Comparison of ENCODE assay signal across 1 cellular context in the genomic region with DNA sequence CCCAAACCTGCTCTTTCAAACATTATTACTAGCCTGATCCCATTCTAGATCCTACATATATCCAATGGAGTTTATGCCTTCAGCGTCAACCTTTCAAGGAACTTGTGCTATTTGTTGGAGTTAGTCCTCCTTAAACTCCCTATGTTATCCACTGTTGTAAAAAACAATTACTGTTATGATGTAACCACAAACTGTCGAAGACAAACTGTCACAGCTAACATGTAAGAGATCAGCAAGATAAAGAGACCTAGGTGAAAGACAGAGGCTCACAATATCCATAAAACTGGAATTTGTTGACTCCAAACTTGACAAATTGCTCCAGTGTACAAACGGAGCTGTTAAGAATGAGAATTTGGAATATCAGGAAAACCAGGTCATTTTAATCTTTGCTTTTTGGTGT.
TF ChIP-seq lines count a peak whose summit lies in the region.

No MANE protein-coding gene starts in this region.

TF ChIP-seq in K562, 482 proteins besides CTCF, POLR2A, EP300 and RAD21 (continued from another document and continues in another):
- TF ChIP-seq, protein P1, sequence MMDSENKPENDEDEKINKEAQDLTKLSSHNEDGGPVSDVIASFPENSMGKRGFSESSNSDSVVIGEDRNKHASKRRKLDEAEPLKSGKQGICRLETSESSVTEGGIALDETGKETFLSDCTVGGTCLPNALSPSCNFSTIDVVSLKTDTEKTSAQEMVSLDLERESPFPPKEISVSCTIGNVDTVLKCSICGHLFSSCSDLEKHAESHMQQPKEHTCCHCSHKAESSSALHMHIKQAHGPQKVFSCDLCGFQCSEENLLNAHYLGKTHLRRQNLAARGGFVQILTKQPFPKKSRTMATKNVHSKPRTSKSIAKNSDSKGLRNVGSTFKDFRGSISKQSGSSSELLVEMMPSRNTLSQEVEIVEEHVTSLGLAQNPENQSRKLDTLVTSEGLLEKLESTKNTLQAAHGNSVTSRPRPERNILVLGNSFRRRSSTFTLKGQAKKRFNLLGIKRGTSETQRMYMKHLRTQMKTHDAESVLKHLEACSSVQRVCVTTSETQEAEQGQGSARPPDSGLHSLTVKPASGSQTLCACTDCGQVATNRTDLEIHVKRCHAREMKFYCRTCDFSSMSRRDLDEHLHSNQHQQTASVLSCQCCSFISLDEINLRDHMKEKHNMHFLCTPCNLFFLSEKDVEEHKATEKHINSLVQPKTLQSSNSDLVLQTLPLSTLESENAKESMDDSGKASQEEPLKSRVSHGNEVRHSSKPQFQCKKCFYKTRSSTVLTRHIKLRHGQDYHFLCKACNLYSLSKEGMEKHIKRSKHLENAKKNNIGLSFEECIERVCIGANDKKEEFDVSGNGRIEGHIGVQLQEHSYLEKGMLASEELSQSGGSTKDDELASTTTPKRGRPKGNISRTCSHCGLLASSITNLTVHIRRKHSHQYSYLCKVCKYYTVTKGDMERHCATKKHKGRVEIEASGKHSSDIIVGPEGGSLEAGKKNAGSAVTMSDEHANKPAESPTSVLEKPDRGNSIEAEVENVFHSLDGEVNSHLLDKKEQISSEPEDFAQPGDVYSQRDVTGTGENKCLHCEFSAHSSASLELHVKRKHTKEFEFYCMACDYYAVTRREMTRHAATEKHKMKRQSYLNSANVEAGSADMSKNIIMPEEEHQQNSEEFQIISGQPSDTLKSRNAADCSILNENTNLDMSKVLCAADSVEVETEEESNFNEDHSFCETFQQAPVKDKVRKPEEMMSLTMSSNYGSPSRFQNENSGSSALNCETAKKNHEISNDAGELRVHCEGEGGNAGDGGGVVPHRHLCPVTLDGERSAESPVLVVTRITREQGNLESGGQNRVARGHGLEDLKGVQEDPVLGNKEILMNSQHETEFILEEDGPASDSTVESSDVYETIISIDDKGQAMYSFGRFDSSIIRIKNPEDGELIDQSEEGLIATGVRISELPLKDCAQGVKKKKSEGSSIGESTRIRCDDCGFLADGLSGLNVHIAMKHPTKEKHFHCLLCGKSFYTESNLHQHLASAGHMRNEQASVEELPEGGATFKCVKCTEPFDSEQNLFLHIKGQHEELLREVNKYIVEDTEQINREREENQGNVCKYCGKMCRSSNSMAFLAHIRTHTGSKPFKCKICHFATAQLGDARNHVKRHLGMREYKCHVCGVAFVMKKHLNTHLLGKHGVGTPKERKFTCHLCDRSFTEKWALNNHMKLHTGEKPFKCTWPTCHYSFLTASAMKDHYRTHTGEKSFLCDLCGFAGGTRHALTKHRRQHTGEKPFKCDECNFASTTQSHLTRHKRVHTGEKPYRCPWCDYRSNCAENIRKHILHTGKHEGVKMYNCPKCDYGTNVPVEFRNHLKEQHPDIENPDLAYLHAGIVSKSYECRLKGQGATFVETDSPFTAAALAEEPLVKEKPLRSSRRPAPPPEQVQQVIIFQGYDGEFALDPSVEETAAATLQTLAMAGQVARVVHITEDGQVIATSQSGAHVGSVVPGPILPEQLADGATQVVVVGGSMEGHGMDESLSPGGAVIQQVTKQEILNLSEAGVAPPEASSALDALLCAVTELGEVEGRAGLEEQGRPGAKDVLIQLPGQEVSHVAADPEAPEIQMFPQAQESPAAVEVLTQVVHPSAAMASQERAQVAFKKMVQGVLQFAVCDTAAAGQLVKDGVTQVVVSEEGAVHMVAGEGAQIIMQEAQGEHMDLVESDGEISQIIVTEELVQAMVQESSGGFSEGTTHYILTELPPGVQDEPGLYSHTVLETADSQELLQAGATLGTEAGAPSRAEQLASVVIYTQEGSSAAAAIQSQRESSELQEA (IDR thresholded peaks at IDR 0.05; ENCODE audit: low read depth) = no peak
- TF ChIP-seq SMAD2 (IDR thresholded peaks at IDR 0.05; ENCODE audit: low read depth, low read length) (no peak), ZNF445 (CRISPR knock-in tag; IDR thresholded peaks at IDR 0.05; ENCODE audit: low read depth) (no peak), CTBP1 (IDR thresholded peaks at IDR 0.05; ENCODE audit: borderline replicate concordance) (no peak), SMARCA5 (IDR thresholded peaks at IDR 0.05) (no peak), HDAC8 (tag; IDR thresholded peaks at IDR 0.05) (no peak), POLR2G (IDR thresholded peaks at IDR 0.05; ENCODE audit: low read depth, low read length) (no peak), ZKSCAN8 (CRISPR knock-in tag; IDR thresholded peaks at IDR 0.05) (no peak), ZNF717 (CRISPR knock-in tag; IDR thresholded peaks at IDR 0.05) (no peak), ESRRA (IDR thresholded peaks at IDR 0.05; ENCODE audit: borderline replicate concordance, low read depth) (peak; percentile 42; the same call in 1 of the 2 replicates), CBFA2T2 (conservative IDR thresholded peaks at IDR 0.05) (no peak), RFX7 (CRISPR knock-in tag; IDR thresholded peaks at IDR 0.05) (no peak), POLR3A (IDR thresholded peaks at IDR 0.05; ENCODE audit: borderline replicate concordance, extremely low read depth, insufficient read depth, insufficient read length) (no peak), ZNF175 (CRISPR knock-in tag; IDR thresholded peaks at IDR 0.05; ENCODE audit: low read depth) (no peak), SIN3A (IDR thresholded peaks at IDR 0.05; ENCODE audit: borderline replicate concordance in 2 of 2, control insufficient read depth in 1 of 2, low read depth in 2 of 2, low read length in 2 of 2) (no peak), MTA3 (IDR thresholded peaks at IDR 0.05; ENCODE audit: borderline replicate concordance) (no peak), NFIX (CRISPR knock-in tag; IDR thresholded peaks at IDR 0.05; ENCODE audit: low read depth) (no peak), TSC22D4 (tag; IDR thresholded peaks at IDR 0.05) (no peak), MEIS2 (IDR thresholded peaks at IDR 0.05; ENCODE audit: partially characterized antibody) (peak; percentile 79), PHTF2 (CRISPR knock-in tag; IDR thresholded peaks at IDR 0.05) (no peak), CBX1 (IDR thresholded peaks at IDR 0.05; ENCODE audit: low read depth) (no peak), ZBTB7A (IDR thresholded peaks at IDR 0.05; ENCODE audit: borderline replicate concordance, control insufficient read depth, low read depth, low read length) (no peak), LEF1 (IDR thresholded peaks at IDR 0.05) (peak; percentile 56; the same call in 1 of the 2 replicates), BACH1 (tag; IDR thresholded peaks at IDR 0.05) (no peak), GTF2E2 (tag; IDR thresholded peaks at IDR 0.05) (no peak), KAT2B (IDR thresholded peaks at IDR 0.05; ENCODE audit: low read depth, low read length) (no peak), HLTF (IDR thresholded peaks at IDR 0.05) (no peak), ZNF232 (CRISPR knock-in tag; IDR thresholded peaks at IDR 0.05) (no peak), ZNF347 (CRISPR knock-in tag; IDR thresholded peaks at IDR 0.05; ENCODE audit: low read depth) (no peak), NFIC (IDR thresholded peaks at IDR 0.05) (no peak)
- TF ChIP-seq, protein P2, sequence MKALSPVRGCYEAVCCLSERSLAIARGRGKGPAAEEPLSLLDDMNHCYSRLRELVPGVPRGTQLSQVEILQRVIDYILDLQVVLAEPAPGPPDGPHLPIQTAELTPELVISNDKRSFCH (CRISPR knock-in tag; IDR thresholded peaks at IDR 0.05) = no peak
- TF ChIP-seq, protein P2 (tag; IDR thresholded peaks at IDR 0.05) = no peak
- TF ChIP-seq, protein P3, sequence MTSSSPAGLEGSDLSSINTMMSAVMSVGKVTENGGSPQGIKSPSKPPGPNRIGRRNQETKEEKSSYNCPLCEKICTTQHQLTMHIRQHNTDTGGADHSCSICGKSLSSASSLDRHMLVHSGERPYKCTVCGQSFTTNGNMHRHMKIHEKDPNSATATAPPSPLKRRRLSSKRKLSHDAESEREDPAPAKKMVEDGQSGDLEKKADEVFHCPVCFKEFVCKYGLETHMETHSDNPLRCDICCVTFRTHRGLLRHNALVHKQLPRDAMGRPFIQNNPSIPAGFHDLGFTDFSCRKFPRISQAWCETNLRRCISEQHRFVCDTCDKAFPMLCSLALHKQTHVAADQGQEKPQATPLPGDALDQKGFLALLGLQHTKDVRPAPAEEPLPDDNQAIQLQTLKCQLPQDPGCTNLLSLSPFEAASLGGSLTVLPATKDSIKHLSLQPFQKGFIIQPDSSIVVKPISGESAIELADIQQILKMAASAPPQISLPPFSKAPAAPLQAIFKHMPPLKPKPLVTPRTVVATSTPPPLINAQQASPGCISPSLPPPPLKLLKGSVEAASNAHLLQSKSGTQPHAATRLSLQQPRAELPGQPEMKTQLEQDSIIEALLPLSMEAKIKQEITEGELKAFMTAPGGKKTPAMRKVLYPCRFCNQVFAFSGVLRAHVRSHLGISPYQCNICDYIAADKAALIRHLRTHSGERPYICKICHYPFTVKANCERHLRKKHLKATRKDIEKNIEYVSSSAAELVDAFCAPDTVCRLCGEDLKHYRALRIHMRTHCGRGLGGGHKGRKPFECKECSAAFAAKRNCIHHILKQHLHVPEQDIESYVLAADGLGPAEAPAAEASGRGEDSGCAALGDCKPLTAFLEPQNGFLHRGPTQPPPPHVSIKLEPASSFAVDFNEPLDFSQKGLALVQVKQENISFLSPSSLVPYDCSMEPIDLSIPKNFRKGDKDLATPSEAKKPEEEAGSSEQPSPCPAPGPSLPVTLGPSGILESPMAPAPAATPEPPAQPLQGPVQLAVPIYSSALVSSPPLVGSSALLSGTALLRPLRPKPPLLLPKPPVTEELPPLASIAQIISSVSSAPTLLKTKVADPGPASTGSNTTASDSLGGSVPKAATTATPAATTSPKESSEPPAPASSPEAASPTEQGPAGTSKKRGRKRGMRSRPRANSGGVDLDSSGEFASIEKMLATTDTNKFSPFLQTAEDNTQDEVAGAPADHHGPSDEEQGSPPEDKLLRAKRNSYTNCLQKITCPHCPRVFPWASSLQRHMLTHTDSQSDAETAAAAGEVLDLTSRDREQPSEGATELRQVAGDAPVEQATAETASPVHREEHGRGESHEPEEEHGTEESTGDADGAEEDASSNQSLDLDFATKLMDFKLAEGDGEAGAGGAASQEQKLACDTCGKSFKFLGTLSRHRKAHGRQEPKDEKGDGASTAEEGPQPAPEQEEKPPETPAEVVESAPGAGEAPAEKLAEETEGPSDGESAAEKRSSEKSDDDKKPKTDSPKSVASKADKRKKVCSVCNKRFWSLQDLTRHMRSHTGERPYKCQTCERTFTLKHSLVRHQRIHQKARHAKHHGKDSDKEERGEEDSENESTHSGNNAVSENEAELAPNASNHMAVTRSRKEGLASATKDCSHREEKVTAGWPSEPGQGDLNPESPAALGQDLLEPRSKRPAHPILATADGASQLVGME (CRISPR knock-in tag; IDR thresholded peaks at IDR 0.05) = no peak
- TF ChIP-seq, protein P4, sequence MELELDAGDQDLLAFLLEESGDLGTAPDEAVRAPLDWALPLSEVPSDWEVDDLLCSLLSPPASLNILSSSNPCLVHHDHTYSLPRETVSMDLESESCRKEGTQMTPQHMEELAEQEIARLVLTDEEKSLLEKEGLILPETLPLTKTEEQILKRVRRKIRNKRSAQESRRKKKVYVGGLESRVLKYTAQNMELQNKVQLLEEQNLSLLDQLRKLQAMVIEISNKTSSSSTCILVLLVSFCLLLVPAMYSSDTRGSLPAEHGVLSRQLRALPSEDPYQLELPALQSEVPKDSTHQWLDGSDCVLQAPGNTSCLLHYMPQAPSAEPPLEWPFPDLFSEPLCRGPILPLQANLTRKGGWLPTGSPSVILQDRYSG (tag; conservative IDR thresholded peaks at IDR 0.05; ENCODE audit: low read depth) = no peak
- TF ChIP-seq, protein P5, sequence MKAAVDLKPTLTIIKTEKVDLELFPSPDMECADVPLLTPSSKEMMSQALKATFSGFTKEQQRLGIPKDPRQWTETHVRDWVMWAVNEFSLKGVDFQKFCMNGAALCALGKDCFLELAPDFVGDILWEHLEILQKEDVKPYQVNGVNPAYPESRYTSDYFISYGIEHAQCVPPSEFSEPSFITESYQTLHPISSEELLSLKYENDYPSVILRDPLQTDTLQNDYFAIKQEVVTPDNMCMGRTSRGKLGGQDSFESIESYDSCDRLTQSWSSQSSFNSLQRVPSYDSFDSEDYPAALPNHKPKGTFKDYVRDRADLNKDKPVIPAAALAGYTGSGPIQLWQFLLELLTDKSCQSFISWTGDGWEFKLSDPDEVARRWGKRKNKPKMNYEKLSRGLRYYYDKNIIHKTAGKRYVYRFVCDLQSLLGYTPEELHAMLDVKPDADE (conservative IDR thresholded peaks at IDR 0.05; ENCODE audit: control insufficient read depth, low read depth, low read length) = no peak
- TF ChIP-seq, protein P6, sequence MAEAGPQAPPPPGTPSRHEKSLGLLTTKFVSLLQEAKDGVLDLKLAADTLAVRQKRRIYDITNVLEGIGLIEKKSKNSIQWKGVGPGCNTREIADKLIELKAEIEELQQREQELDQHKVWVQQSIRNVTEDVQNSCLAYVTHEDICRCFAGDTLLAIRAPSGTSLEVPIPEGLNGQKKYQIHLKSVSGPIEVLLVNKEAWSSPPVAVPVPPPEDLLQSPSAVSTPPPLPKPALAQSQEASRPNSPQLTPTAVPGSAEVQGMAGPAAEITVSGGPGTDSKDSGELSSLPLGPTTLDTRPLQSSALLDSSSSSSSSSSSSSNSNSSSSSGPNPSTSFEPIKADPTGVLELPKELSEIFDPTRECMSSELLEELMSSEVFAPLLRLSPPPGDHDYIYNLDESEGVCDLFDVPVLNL (CRISPR knock-in tag; IDR thresholded peaks at IDR 0.05; ENCODE audit: low read depth) = no peak
- TF ChIP-seq, protein P7, sequence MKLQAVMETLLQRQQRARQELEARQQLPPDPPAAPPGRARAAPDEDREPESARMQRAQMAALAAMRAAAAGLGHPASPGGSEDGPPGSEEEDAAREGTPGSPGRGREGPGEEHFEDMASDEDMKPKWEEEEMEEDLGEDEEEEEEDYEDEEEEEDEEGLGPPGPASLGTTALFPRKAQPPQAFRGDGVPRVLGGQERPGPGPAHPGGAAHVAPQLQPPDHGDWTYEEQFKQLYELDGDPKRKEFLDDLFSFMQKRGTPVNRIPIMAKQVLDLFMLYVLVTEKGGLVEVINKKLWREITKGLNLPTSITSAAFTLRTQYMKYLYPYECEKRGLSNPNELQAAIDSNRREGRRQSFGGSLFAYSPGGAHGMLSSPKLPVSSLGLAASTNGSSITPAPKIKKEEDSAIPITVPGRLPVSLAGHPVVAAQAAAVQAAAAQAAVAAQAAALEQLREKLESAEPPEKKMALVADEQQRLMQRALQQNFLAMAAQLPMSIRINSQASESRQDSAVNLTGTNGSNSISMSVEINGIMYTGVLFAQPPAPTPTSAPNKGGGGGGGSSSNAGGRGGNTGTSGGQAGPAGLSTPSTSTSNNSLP (IDR thresholded peaks at IDR 0.05; ENCODE audit: borderline replicate concordance, low read depth, low read length) = no peak
- TF ChIP-seq, protein P8, sequence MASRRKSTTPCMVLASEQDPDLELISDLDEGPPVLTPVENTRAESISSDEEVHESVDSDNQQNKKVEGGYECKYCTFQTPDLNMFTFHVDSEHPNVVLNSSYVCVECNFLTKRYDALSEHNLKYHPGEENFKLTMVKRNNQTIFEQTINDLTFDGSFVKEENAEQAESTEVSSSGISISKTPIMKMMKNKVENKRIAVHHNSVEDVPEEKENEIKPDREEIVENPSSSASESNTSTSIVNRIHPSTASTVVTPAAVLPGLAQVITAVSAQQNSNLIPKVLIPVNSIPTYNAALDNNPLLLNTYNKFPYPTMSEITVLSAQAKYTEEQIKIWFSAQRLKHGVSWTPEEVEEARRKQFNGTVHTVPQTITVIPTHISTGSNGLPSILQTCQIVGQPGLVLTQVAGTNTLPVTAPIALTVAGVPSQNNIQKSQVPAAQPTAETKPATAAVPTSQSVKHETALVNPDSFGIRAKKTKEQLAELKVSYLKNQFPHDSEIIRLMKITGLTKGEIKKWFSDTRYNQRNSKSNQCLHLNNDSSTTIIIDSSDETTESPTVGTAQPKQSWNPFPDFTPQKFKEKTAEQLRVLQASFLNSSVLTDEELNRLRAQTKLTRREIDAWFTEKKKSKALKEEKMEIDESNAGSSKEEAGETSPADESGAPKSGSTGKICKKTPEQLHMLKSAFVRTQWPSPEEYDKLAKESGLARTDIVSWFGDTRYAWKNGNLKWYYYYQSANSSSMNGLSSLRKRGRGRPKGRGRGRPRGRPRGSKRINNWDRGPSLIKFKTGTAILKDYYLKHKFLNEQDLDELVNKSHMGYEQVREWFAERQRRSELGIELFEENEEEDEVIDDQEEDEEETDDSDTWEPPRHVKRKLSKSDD (conservative IDR thresholded peaks at IDR 0.05; ENCODE audit: low read length) = no peak
